Comparison of ENCODE assay signal across 40 cellular contexts in the genomic region with DNA sequence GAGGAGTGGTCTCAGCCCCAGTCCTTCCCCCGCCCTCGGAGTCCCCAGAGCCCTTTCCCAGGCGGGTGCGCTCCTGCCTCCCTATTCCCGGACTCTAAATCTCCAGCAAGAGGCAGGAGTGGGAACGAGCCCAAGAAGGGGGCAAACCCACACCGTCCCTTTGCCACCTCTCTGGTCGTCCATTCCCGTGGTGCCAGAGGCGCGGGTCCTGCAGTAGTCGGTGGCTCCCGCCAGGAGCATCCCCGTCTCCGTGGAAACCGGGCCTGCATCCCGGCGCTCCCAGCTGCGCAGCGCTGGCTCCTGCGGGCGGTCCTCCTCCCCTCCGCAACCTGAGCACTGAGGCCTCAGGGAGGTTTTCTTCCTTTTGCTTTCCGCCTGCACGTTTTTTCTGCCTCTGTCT. TPM values are rescaled to one million over a fixed set of nuclear protein-coding genes. Genes with fewer than 3 reads are reported as not detected.
DNase-seq lines count a peak whose midpoint lies in the region; ATAC-seq, FAIRE-seq and TF ChIP-seq lines count a peak whose summit lies in the region.
"Had no signal": no experiment of that assay in that cellular context is flagged by ENCODE, and none has a peak within 500 bp of the region (broad histone marks: within the 10 kb centered on the region; RNA-seq: fewer than 3 reads in every experiment).

No MANE protein-coding gene starts in this region.

- H3K27me3 ChIP-seq in MG63 (no peaks in the 10 kb centered on the region), H1 (replicated peaks in 1 of 4; ENCODE audit: control insufficient read depth in 3 of 4, extremely low read depth in 1 of 4, insufficient read depth in 3 of 4, low read length in 3 of 4) (peaks cover 0 to 18% (median 6%) of the 10 kb centered on the region in 4 experiments; a peak in 4 of 7 replicates), neural progenitor cell (peaks cover 19% of the 10 kb centered on the region)

- H3K4ac ChIP-seq in H1 (replicated peaks; ENCODE audit: insufficient read length, low read depth, low read length), result no peak overlapping the region

- no peak overlapping the region for H2BK20ac ChIP-seq in H1 (ENCODE audit: low read length)

- no peak overlapping the region for H3K4me3 ChIP-seq in MG63
- no peak overlapping the region for H3K4me3 ChIP-seq in H1 (ENCODE audit: extremely low read depth in 1 of 4, insufficient read depth in 2 of 4, low read depth in 3 of 4, low read length in 4 of 4)
- no peak overlapping the region for H3K4me3 ChIP-seq in neural progenitor cell
- H3K4me3 ChIP-seq: adrenal gland, gastroesophageal sphincter, GM12878, hepatocyte, suprapubic skin had no signal

- H3K9ac ChIP-seq in H1 (replicated peaks in 1 of 4; ENCODE audit: extremely low read depth in 1 of 4, low read depth in 3 of 4, low read length in 3 of 4) (no peak overlapping the region), neural progenitor cell (no peak overlapping the region)
- H3K9ac ChIP-seq: parathyroid adenoma had no signal

- no peaks in the 10 kb centered on the region for H3K9me3 Mint-ChIP-seq in neural progenitor cell
- H3K9me3 Mint-ChIP-seq: activated CD4-positive, alpha-beta memory T cell treated with anti-CD3 and anti-CD28 coated beads, Interleukin-2, amount 10 ng/mL, durations not matched to agents 7 days and 5 days; activated naive CD4-positive, alpha-beta T cell treated with anti-CD3 and anti-CD28 coated beads for 36 hours; activated T-helper 1 cell treated with anti-CD3 and anti-CD28 coated beads, Interleukin-12 subunit alpha, Interleukin-12 subunit beta, Interleukin-2, Interleukin-4 antibody, amounts not matched to agents 30 ng/mL and 10 ng/mL and 1 ng/mL, durations not matched to agents 14 hours and 24 hours and 36 hours; brain; immature natural killer cell; stimulated activated naive B cell treated with anti-CD40 and anti-IgM and Interleukin-4, amounts not matched to agents 10 μg/mL and 1 μg/mL and 100 μg/mL, for 72 hours had no signal

- H2AFZ ChIP-seq in H1 (ENCODE audit: low read length) (no peak overlapping the region), neural progenitor cell (replicated peaks) (no peak overlapping the region)
- H2AFZ ChIP-seq: hepatocyte, parathyroid adenoma had no signal

- no peak overlapping the region for H3K23ac ChIP-seq in H1 (ENCODE audit: insufficient read length)

- H3K79me1 ChIP-seq in H1 (ENCODE audit: low read depth, low read length), result no peaks in the 10 kb centered on the region

- H3K79me2 ChIP-seq in H1 (ENCODE audit: control insufficient read depth in 1 of 2, insufficient read depth in 2 of 2, low read length in 2 of 2), result no peaks in the 10 kb centered on the region
- no peaks in the 10 kb centered on the region for H3K79me2 ChIP-seq in neural progenitor cell (ENCODE audit: low read depth)
- H3K79me2 ChIP-seq: hepatocyte, parathyroid adenoma had no signal

- H3K18ac ChIP-seq in H1 (ENCODE audit: extremely low read depth, low read length), result no peak overlapping the region

- H3K14ac ChIP-seq in H1 (ENCODE audit: insufficient read length), result no peak overlapping the region

- H3K4me1 ChIP-seq in H1 (replicated peaks in 1 of 4; ENCODE audit: control insufficient read depth in 3 of 4, insufficient read depth in 4 of 4, low read length in 3 of 4), result 0 out of 7 replicates have a peak, but pooled peaks cover 0 to 2% (median 0%) of the 10 kb centered on the region in 4 experiments
- H3K4me1 ChIP-seq in neural progenitor cell, result no peaks in the 10 kb centered on the region
- H3K4me1 ChIP-seq: adrenal gland, gastroesophageal sphincter, suprapubic skin had no signal

- no peak overlapping the region for H2BK15ac ChIP-seq in H1 (ENCODE audit: low read length)

- H3K4me2 ChIP-seq in H1 (ENCODE audit: insufficient read depth in 1 of 2, low read depth in 2 of 2, low read length in 2 of 2), result peak overlapping the region in 1 of 2 experiments; percentile 33; a peak in 1 of 4 replicates
- no peak overlapping the region for H3K4me2 ChIP-seq in neural progenitor cell
- H3K4me2 ChIP-seq: hepatocyte had no signal

- CTCF ChIA-PET in H1 (lab: Charles Lee; ENCODE audit: partially characterized antibody), result interaction anchor here (0.8 to 1.5 kb wide), 3 partner anchors 10 to 218 kb away, joined by 3 to 4 read pairs (median 4); no protein-coding TSS in a partner anchor

- no peak overlapping the region for H2BK120ac ChIP-seq in H1 (replicated peaks; ENCODE audit: low read depth, low read length)

- no peak for TF ChIP-seq EP300 in H1 (IDR thresholded peaks at IDR 0.05; ENCODE audit: borderline replicate concordance in 1 of 2, low read depth in 2 of 2, low read length in 2 of 2)

- peaks cover 20% of the 10 kb centered on the region for H3K27me3 Mint-ChIP-seq in neural progenitor cell (ENCODE audit: insufficient read depth, low read depth)

- no peak overlapping the region for H2AK5ac ChIP-seq in H1 (ENCODE audit: low read depth, low read length)

- no peak overlapping the region for H2BK12ac ChIP-seq in H1 (ENCODE audit: low read depth, low read length)

- TF ChIP-seq RAD21 in H1 (IDR thresholded peaks at IDR 0.05 in 1 of 2, conservative IDR thresholded peaks at IDR 0.05 in 1 of 2; ENCODE audit: low read depth in 2 of 2, low read length in 2 of 2), result peak in 1 of 2 experiments; percentile 24; a peak in 1 of 4 replicates

- H3K27ac ChIP-seq in H1 (ENCODE audit: low read depth, low read length), result no peak overlapping the region
- no peak overlapping the region for H3K27ac ChIP-seq in neural progenitor cell
- H3K27ac ChIP-seq: 22Rv1, adrenal gland, C4-2B, gastroesophageal sphincter, hepatocyte, parathyroid adenoma, suprapubic skin had no signal

- H3K27ac Mint-ChIP-seq in neural progenitor cell, result no peak overlapping the region
- H3K27ac Mint-ChIP-seq: activated CD4-positive, alpha-beta memory T cell treated with anti-CD3 and anti-CD28 coated beads, Interleukin-2, amount 10 ng/mL, durations not matched to agents 7 days and 5 days; activated naive CD4-positive, alpha-beta T cell treated with anti-CD3 and anti-CD28 coated beads for 36 hours; activated T-helper 1 cell treated with anti-CD3 and anti-CD28 coated beads, Interleukin-12 subunit alpha, Interleukin-12 subunit beta, Interleukin-2, Interleukin-4 antibody, amounts not matched to agents 30 ng/mL and 10 ng/mL and 1 ng/mL, durations not matched to agents 14 hours and 24 hours and 36 hours; brain; immature natural killer cell; stimulated activated naive B cell treated with anti-CD40 and anti-IgM and Interleukin-4, amounts not matched to agents 10 μg/mL and 1 μg/mL and 100 μg/mL, for 72 hours had no signal

- no peak overlapping the region for H4K91ac ChIP-seq in H1 (replicated peaks; ENCODE audit: insufficient read length, low read length)

- H4K5ac ChIP-seq in H1 (ENCODE audit: insufficient read length, low read depth, low read length), result no peak overlapping the region

- H3K9me3 ChIP-seq in MG63 (no peaks in the 10 kb centered on the region), H1 (ENCODE audit: insufficient read depth in 2 of 2, low read depth in 1 of 2, low read length in 1 of 2) (no peaks in the 10 kb centered on the region), neural progenitor cell (ENCODE audit: low read depth) (no peaks in the 10 kb centered on the region)
- H3K9me3 ChIP-seq: adrenal gland, gastroesophageal sphincter, suprapubic skin had no signal

- WGBS in H1 (ENCODE audit: extremely low coverage in 1 of 2, insufficient coverage in 1 of 2, insufficient read length in 1 of 2, insufficient replicate concordance in 2 of 2, low coverage in 1 of 2, low lambda C conversion rate in 2 of 2, missing lambda C conversion rate in 1 of 2), 2 experiments, result 52% methylated on average over 11 of the region's 25 CpGs; no CpG with 5 or more reads in 1 of the 2 experiments

- no peak overlapping the region for H3K56ac ChIP-seq in H1 (replicated peaks; ENCODE audit: insufficient read length, low read depth, low read length)

- no peak overlapping the region for H4K8ac ChIP-seq in H1 (ENCODE audit: extremely low read depth, insufficient read depth, low read length)

- H3F3A ChIP-seq in neural progenitor cell (ENCODE audit: low read depth), result no peaks in the 10 kb centered on the region

- H3K4me3 Mint-ChIP-seq in neural progenitor cell, result no peak overlapping the region
- H3K4me3 Mint-ChIP-seq: activated CD4-positive, alpha-beta memory T cell treated with anti-CD3 and anti-CD28 coated beads, Interleukin-2, amount 10 ng/mL, durations not matched to agents 7 days and 5 days; activated naive CD4-positive, alpha-beta T cell treated with anti-CD3 and anti-CD28 coated beads for 36 hours; activated T-helper 1 cell treated with anti-CD3 and anti-CD28 coated beads, Interleukin-12 subunit alpha, Interleukin-12 subunit beta, Interleukin-2, Interleukin-4 antibody, amounts not matched to agents 30 ng/mL and 10 ng/mL and 1 ng/mL, durations not matched to agents 14 hours and 24 hours and 36 hours; brain; immature natural killer cell; stimulated activated naive B cell treated with anti-CD40 and anti-IgM and Interleukin-4, amounts not matched to agents 10 μg/mL and 1 μg/mL and 100 μg/mL, for 72 hours had no signal

- no peak for ATAC-seq in GM18868 (IDR thresholded peaks at IDR 0.05; ENCODE audit: unreplicated experiment)
- ATAC-seq: gastroesophageal sphincter; GM12878; left colon; PC-3; stimulated activated naive B cell treated with anti-CD40 and anti-IgM and Interleukin-4, amounts not matched to agents 10 μg/mL and 1 μg/mL and 100 μg/mL, for 72 hours had no signal

- POLR2A ChIA-PET in H1 (lab: Charles Lee; ENCODE audit: partially characterized antibody), result no interaction called here

- no peak for FAIRE-seq in H1 (lab: Jason Lieb, UNC)
- FAIRE-seq: endothelial cell of umbilical vein, GM12878, small intestine had no signal

- H2BK5ac ChIP-seq in H1 (ENCODE audit: low read depth, low read length), result no peak overlapping the region

- H3K23me2 ChIP-seq in H1 (ENCODE audit: low read depth, low read length), result no peaks in the 10 kb centered on the region

- H3K4me1 Mint-ChIP-seq in neural progenitor cell, result peaks cover 4% of the 10 kb centered on the region
- H3K4me1 Mint-ChIP-seq: activated CD4-positive, alpha-beta memory T cell treated with anti-CD3 and anti-CD28 coated beads, Interleukin-2, amount 10 ng/mL, durations not matched to agents 7 days and 5 days; brain; immature natural killer cell had no signal

- H3K36me3 ChIP-seq in MG63 (no peaks in the 10 kb centered on the region), H1 (ENCODE audit: control insufficient read depth in 2 of 4, insufficient read depth in 4 of 4, low read length in 3 of 4) (no peaks in the 10 kb centered on the region), neural progenitor cell (no peaks in the 10 kb centered on the region)
- H3K36me3 ChIP-seq: adrenal gland, gastroesophageal sphincter, suprapubic skin had no signal

- H4K20me1 ChIP-seq in H1 (replicated peaks in 1 of 2; ENCODE audit: control insufficient read depth in 1 of 2, insufficient read depth in 2 of 2, low read length in 2 of 2), result peaks cover 3 to 9% of the 10 kb centered on the region in 2 experiments
- no peaks in the 10 kb centered on the region for H4K20me1 ChIP-seq in neural progenitor cell (ENCODE audit: low read depth)

- DNase-seq in DMS 273 (lab: John Stamatoyannopoulos, UW; ENCODE audit: unreplicated experiment) (peak; percentile 63), DMS 273 treated with DMSO at 0.1 percent for 48 hours (lab: John Stamatoyannopoulos, UW) (no peak), MG63 (peak; percentile 11), H1 (ENCODE audit: low read depth in 1 of 2, low spot score in 2 of 2) (peak in 1 of 2 experiments; percentile 78), neural progenitor cell (ENCODE audit: low spot score) (peak; percentile 61), NCI-H1417 treated with DMSO at 0.1 percent for 48 hours (lab: John Stamatoyannopoulos, UW) (no peak)
- no peak for DNase-seq in central memory CD4-positive, alpha-beta T cell
- DNase-seq: activated CD4-positive, alpha-beta memory T cell treated with anti-CD3 and anti-CD28 coated beads, Interleukin-2, amount 10 ng/mL, durations not matched to agents 7 days and 5 days; activated CD4-positive, alpha-beta T cell treated with anti-CD3 and anti-CD28 coated beads for 1 hour; activated CD8-positive, alpha-beta memory T cell treated with anti-CD3 and anti-CD28 coated beads, Interleukin-2, amount 50 U/mL, for 48 hours; activated naive CD4-positive, alpha-beta T cell treated with anti-CD3 and anti-CD28 coated beads for 36 hours; adrenal gland; Calu3; HCEC 1CT; immature natural killer cell; left colon; mammary epithelial cell; NCI-H187 treated with DMSO at 0.1 percent for 48 hours; NCI-H2171; PC-3; retina; Right ventricle myocardium superior; small intestine; stimulated activated naive B cell treated with anti-CD40 and anti-IgM and Interleukin-4, amounts not matched to agents 10 μg/mL and 1 μg/mL and 100 μg/mL, for 72 hours had no signal

- no peak for TF ChIP-seq POLR2A in H1 (IDR thresholded peaks at IDR 0.05; ENCODE audit: control extremely low read depth in 1 of 2, low read depth in 2 of 2, low read length in 2 of 2)

- H3K36me3 Mint-ChIP-seq in neural progenitor cell, result no peaks in the 10 kb centered on the region
- H3K36me3 Mint-ChIP-seq: immature natural killer cell; stimulated activated naive B cell treated with anti-CD40 and anti-IgM and Interleukin-4, amounts not matched to agents 10 μg/mL and 1 μg/mL and 100 μg/mL, for 72 hours had no signal

- TF ChIP-seq CTCF in H1 (IDR thresholded peaks at IDR 0.05; ENCODE audit: control extremely low read depth in 1 of 3, insufficient read depth in 1 of 3, low read depth in 1 of 3, low read length in 3 of 3), result 0 out of 4 replicates have a peak, but pooled peaks of 1 of the 3 experiments have one; percentile 2
- no peak for TF ChIP-seq CTCF in neural progenitor cell (IDR thresholded peaks at IDR 0.05)

RNA-seq across cellular contexts. Expression of a gene that starts 44.8 kb away (rescaled TPM):
- 0.69 and 1.2 TPM in 2 replicates for total RNA-seq in MG63 (2014; rRNA removed; shearing (Covaris generic); ENCODE audit: low replicate concordance)
- 16.9 and 20.9 TPM in 2 replicates for total RNA-seq in H1 (2021; fragmentation: NEBNext Ultra II Directional; extraction: Animal tissue kit (Norgen Biotek cat#: 25700))
- polyA plus RNA-seq in H1 (2011; rRNA removed), result 5.0 and 5.5 TPM in 2 replicates
- 5.0 TPM for polyA plus RNA-seq in H1 (2011; cell fraction: cytosol; rRNA removed)
- polyA plus RNA-seq in H1 (2011; cell fraction: nucleus; rRNA removed), result 5.8 TPM
- 9.8 to 12.1 TPM (median 11.1 TPM) in 4 replicates for polyA plus RNA-seq in H1 (2012, experiment 1 of 2)
- 10.4 TPM for polyA plus RNA-seq in H1 (2012, experiment 2 of 2)
- 6.5 TPM for polyA plus RNA-seq in H1 (2013, experiment 1 of 2)
- 7.4 TPM for polyA plus RNA-seq in H1 (2013, experiment 2 of 2)
- 7.9 and 9.0 TPM in 2 replicates for polyA minus RNA-seq in H1 (2011; rRNA and poly(A)+ RNA removed)
- polyA minus RNA-seq in H1 (2011; cell fraction: cytosol; rRNA and poly(A)+ RNA removed), result 8.2 TPM
- 8.9 TPM for polyA minus RNA-seq in H1 (2011; cell fraction: nucleus; rRNA and poly(A)+ RNA removed)
- 0.32 and 2.7 TPM in 2 replicates for total RNA-seq in neural progenitor cell (ENCODE audit: low replicate concordance)
- total RNA-seq: activated naive CD4-positive, alpha-beta T cell treated with anti-CD3 and anti-CD28 coated beads for 36 hours; activated T-helper 1 cell treated with anti-CD3 and anti-CD28 coated beads, Interleukin-12 subunit alpha, Interleukin-12 subunit beta, Interleukin-2, Interleukin-4 antibody, amounts not matched to agents 30 ng/mL and 10 ng/mL and 1 ng/mL, durations not matched to agents 14 hours and 24 hours and 36 hours; Calu3; chondrocyte; endothelial cell of umbilical vein; GM12878; hepatocyte; LHCN-M2; mammary epithelial cell; NCI-H460; PC-3; Right ventricle myocardium superior; T-helper 2 cell treated with Interferon-gamma antibody and Interleukin-4, amounts not matched to agents 100 ng/mL and 5 ng/mL, for 36 hours; ureter had no signal
- polyA plus RNA-seq: endothelial cell of umbilical vein, mammary epithelial cell had no signal

Comparison
In these comparisons a context has a peak if more than half of its experiments do, and no peak if none do; other contexts are left out.
1. DNase-seq: peak in DMS 273 (single experiment), MG63 (single experiment) and neural progenitor cell (single experiment); none in DMS 273 treated with DMSO at 0.1 percent for 48 hours (single experiment), NCI-H1417 treated with DMSO at 0.1 percent for 48 hours (single experiment) and central memory CD4-positive, alpha-beta T cell (single experiment).